ENCODE assay signal across 9 cellular contexts in genomic region chr7:137689761-137690160, GRCh38.
"Had no signal": no experiment of that assay in that cellular context is flagged by ENCODE, and none has a peak within 500 bp of the region (broad histone marks: within the 10 kb centered on the region; RNA-seq: fewer than 3 reads in every experiment).

No MANE protein-coding gene starts in this region.

- DNase-seq: GOT3, H7, HFFc6, IMR-90, KG1 had no signal

- H3K27ac Mint-ChIP-seq: HFFc6 had no signal

- H3K36me3 ChIP-seq: HAP-1 had no signal

- H3K4me3 ChIP-seq: HAP-1, K562 had no signal

- H3K4me3 Mint-ChIP-seq: HFFc6 had no signal

- ATAC-seq: HCT116, K562 had no signal

- FAIRE-seq: HTR-8/SVneo, K562 had no signal

- H3K4me1 ChIP-seq: HAP-1 had no signal

- H3K9me3 Mint-ChIP-seq: HFFc6 had no signal
